Comparison of ENCODE assay signal across 21 cellular contexts in genomic region chr2:209367091-209367747, GRCh38. TPM values are rescaled to one million over a fixed set of nuclear protein-coding genes. Genes with fewer than 3 reads are reported as not detected.
DNase-seq lines count a peak whose midpoint lies in the region; ATAC-seq, FAIRE-seq and TF ChIP-seq lines count a peak whose summit lies in the region.
"Had no signal": no experiment of that assay in that cellular context is flagged by ENCODE, and none has a peak within 500 bp of the region (broad histone marks: within the 10 kb centered on the region; RNA-seq: fewer than 3 reads in every experiment).

No MANE protein-coding gene starts in this region.

- TF ChIP-seq CTCF in Calu3 (IDR thresholded peaks at IDR 0.05; ENCODE audit: unreplicated experiment) (no peak), bronchial epithelial cell (IDR thresholded peaks at IDR 0.05; ENCODE audit: insufficient read depth, low read length, severe bottlenecking) (no peak), endodermal cell (conservative IDR thresholded peaks at IDR 0.05) (no peak)

- CTCF ChIA-PET in Calu3 (lab: Charles Lee): interaction anchor here (0.6 to 1.2 kb wide), 5 partner anchors 9 to 405 kb away, joined by 3 to 4 read pairs (median 3); no protein-coding TSS in a partner anchor

- H3K27ac Mint-ChIP-seq in Calu3 (ENCODE audit: unreplicated experiment) (peak overlapping the region; percentile 77), endodermal cell (no peak overlapping the region)
- H3K27ac Mint-ChIP-seq: activated CD4-positive, alpha-beta T cell treated with anti-CD3 and anti-CD28 coated beads, Interleukin-2, amount 10 ng/mL, durations not matched to agents 7 days and 5 days; activated naive CD4-positive, alpha-beta T cell treated with anti-CD3 and anti-CD28 coated beads for 36 hours; naive thymus-derived CD4-positive, alpha-beta T cell; stimulated activated effector memory CD8-positive, alpha-beta T cell treated with anti-CD3 and anti-CD28 coated beads, Interleukin-12 subunit alpha, Interleukin-12 subunit beta, amount 100 ng/mL, for 72 hours had no signal

- DNase-seq in Calu3 (no peak), M059J (ENCODE audit: low read depth) (peak; percentile 56), bronchial epithelial cell (ENCODE audit: low read depth) (peak; percentile 60), kidney tubule cell (ENCODE audit: low spot score) (peak; percentile 12), NAMALWA (ENCODE audit: low spot score) (no peak), endodermal cell (no peak), GOT3 (lab: John Stamatoyannopoulos, UW) (no peak)
- DNase-seq: activated CD4-positive, alpha-beta T cell treated with anti-CD3 and anti-CD28 coated beads, Interleukin-2, amount 10 ng/mL, durations not matched to agents 7 days and 5 days; activated naive CD4-positive, alpha-beta T cell treated with anti-CD3 and anti-CD28 coated beads for 36 hours; amniotic stem cell; Kasumi-1; left lung; naive thymus-derived CD4-positive, alpha-beta T cell; NCI-H1092; NCI-H1930; retina; T-helper 9 cell had no signal

- no peaks in the 10 kb centered on the region for H3K9me3 ChIP-seq in endodermal cell (ENCODE audit: control insufficient read depth, low read length)

- intact Hi-C loops in Calu3 (cut with micrococcal nuclease; ENCODE audit: unreplicated experiment): no loop called here

- no peak overlapping the region for H3K4me3 ChIP-seq in bronchial epithelial cell (ENCODE audit: low read depth, low read length)
- no peak overlapping the region for H3K4me3 ChIP-seq in endodermal cell (ENCODE audit: low read length)
- H3K4me3 ChIP-seq: left lung had no signal

- peaks cover 4% of the 10 kb centered on the region for H3K9me3 Mint-ChIP-seq in Calu3 (ENCODE audit: low read depth, unreplicated experiment)
- H3K9me3 Mint-ChIP-seq in endodermal cell: no peaks in the 10 kb centered on the region

- FAIRE-seq in bronchial epithelial cell (lab: Jason Lieb, UNC): no peak
- FAIRE-seq: endometrium had no signal

- no peak for ATAC-seq in HG03097 (IDR thresholded peaks at IDR 0.05; ENCODE audit: low FRiP score, unreplicated experiment)
- ATAC-seq: left lung; naive thymus-derived CD4-positive, alpha-beta T cell; stimulated activated effector memory CD8-positive, alpha-beta T cell treated with anti-CD3 and anti-CD28 coated beads, Interleukin-12 subunit alpha, Interleukin-12 subunit beta, amount 100 ng/mL, for 72 hours had no signal

- H3K36me3 Mint-ChIP-seq in Calu3 (ENCODE audit: insufficient read depth, unreplicated experiment): peaks cover 15% of the 10 kb centered on the region
- no peaks in the 10 kb centered on the region for H3K36me3 Mint-ChIP-seq in endodermal cell (ENCODE audit: low read depth)
- H3K36me3 Mint-ChIP-seq: naive thymus-derived CD4-positive, alpha-beta T cell; stimulated activated effector memory CD8-positive, alpha-beta T cell treated with anti-CD3 and anti-CD28 coated beads, Interleukin-12 subunit alpha, Interleukin-12 subunit beta, amount 100 ng/mL, for 72 hours had no signal

- H3K4me1 Mint-ChIP-seq in Calu3 (ENCODE audit: low read depth, unreplicated experiment): peaks cover 31% of the 10 kb centered on the region
- H3K4me1 Mint-ChIP-seq in endodermal cell: no peaks in the 10 kb centered on the region
- H3K4me1 Mint-ChIP-seq: naive thymus-derived CD4-positive, alpha-beta T cell; stimulated activated effector memory CD8-positive, alpha-beta T cell treated with anti-CD3 and anti-CD28 coated beads, Interleukin-12 subunit alpha, Interleukin-12 subunit beta, amount 100 ng/mL, for 72 hours had no signal

- no peak overlapping the region for H3K27ac ChIP-seq in endodermal cell (ENCODE audit: low read depth, low read length)
- H3K27ac ChIP-seq: C4-2B, left lung had no signal

- BruUV-seq in Calu3 (replicated peaks; lab: Mats Ljungman, UMichigan): no TSS peak

- H3K9ac ChIP-seq in endodermal cell (ENCODE audit: extremely low read depth, low read length, poor library complexity, severe bottlenecking): no peak overlapping the region

- 92 to 100% methylated on average over 1 of the region's 1 CpG for WGBS in endodermal cell (ENCODE audit: insufficient coverage in 1 of 2, insufficient read length in 1 of 2), 2 experiments

- no peaks in the 10 kb centered on the region for H3K36me3 ChIP-seq in bronchial epithelial cell (ENCODE audit: control insufficient read depth, insufficient read depth, low read length)
- H3K36me3 ChIP-seq in endodermal cell (ENCODE audit: control insufficient read depth, insufficient read depth, low read length): no peaks in the 10 kb centered on the region
- H3K36me3 ChIP-seq: left lung had no signal

- no peaks in the 10 kb centered on the region for H3K4me1 ChIP-seq in endodermal cell (ENCODE audit: control insufficient read depth, insufficient read depth, low read length)

- H3K27me3 Mint-ChIP-seq in Calu3 (ENCODE audit: unreplicated experiment) (no peaks in the 10 kb centered on the region), endodermal cell (ENCODE audit: insufficient read depth) (no peaks in the 10 kb centered on the region)
- H3K27me3 Mint-ChIP-seq: activated CD4-positive, alpha-beta T cell treated with anti-CD3 and anti-CD28 coated beads, Interleukin-2, amount 10 ng/mL, durations not matched to agents 7 days and 5 days had no signal

- H3K27me3 ChIP-seq in bronchial epithelial cell (ENCODE audit: control insufficient read depth, insufficient read depth, low read length) (no peaks in the 10 kb centered on the region), endodermal cell (ENCODE audit: control insufficient read depth, insufficient read depth, low read length, poor library complexity, severe bottlenecking) (no peaks in the 10 kb centered on the region)
- H3K27me3 ChIP-seq: left lung had no signal

- H3K4me3 Mint-ChIP-seq in Calu3 (ENCODE audit: low read depth, unreplicated experiment) (no peak overlapping the region), endodermal cell (no peak overlapping the region)
- H3K4me3 Mint-ChIP-seq: activated CD4-positive, alpha-beta T cell treated with anti-CD3 and anti-CD28 coated beads, Interleukin-2, amount 10 ng/mL, durations not matched to agents 7 days and 5 days; activated naive CD4-positive, alpha-beta T cell treated with anti-CD3 and anti-CD28 coated beads for 36 hours; naive thymus-derived CD4-positive, alpha-beta T cell; stimulated activated effector memory CD8-positive, alpha-beta T cell treated with anti-CD3 and anti-CD28 coated beads, Interleukin-12 subunit alpha, Interleukin-12 subunit beta, amount 100 ng/mL, for 72 hours had no signal

RNA-seq across cellular contexts. Expression of gene MAP2, which starts 56.6 kb away (rescaled TPM):
- total RNA-seq in Calu3 (2022) (9.5 and 11.2 TPM in 2 replicates), bronchial epithelial cell (8.2 and 33.7 TPM in 2 replicates), endodermal cell (1 to 10 TPM; 1.8 TPM)
- 3.4 and 4.0 TPM in 2 replicates for total RNA-seq in M059J (2014; rRNA removed; shearing (Covaris generic))
- 172 TPM for polyA plus RNA-seq in endodermal cell (2013, experiment 1 of 2)
- polyA plus RNA-seq in endodermal cell (2013, experiment 2 of 2): 153 TPM

Comparison
In these comparisons a context has a peak if more than half of its experiments do, and no peak if none do; other contexts are left out.
1. DNase-seq: peak in M059J (single experiment), bronchial epithelial cell (single experiment) and kidney tubule cell (single experiment); none in Calu3 (single experiment), NAMALWA (single experiment), endodermal cell (single experiment) and GOT3 (single experiment).